ENCODE assay signal across 24 cellular contexts in genomic region chr10:119531067-119531466, GRCh38. TPM values are rescaled to one million over a fixed set of nuclear protein-coding genes. Genes with fewer than 3 reads are reported as not detected.
DNase-seq lines count a peak whose midpoint lies in the region; ATAC-seq and TF ChIP-seq lines count a peak whose summit lies in the region.
"Had no signal": no experiment of that assay in that cellular context is flagged by ENCODE, and none has a peak within 500 bp of the region (broad histone marks: within the 10 kb centered on the region; RNA-seq: fewer than 3 reads in every experiment).

No MANE protein-coding gene starts in this region.

- TF ChIP-seq CTCF in AG10803 (conservative IDR thresholded peaks at IDR 0.05; ENCODE audit: low read length), result no peak
- no peak for TF ChIP-seq CTCF in HFFc6 (IDR thresholded peaks at IDR 0.05)
- no peak for TF ChIP-seq CTCF in astrocyte of the spinal cord (IDR thresholded peaks at IDR 0.05; ENCODE audit: low read depth, low read length)
- no peak for TF ChIP-seq CTCF in natural killer cell (IDR thresholded peaks at IDR 0.05)

- H3K9me3 ChIP-seq in muscle layer of colon (ENCODE audit: low read length), result no peaks in the 10 kb centered on the region
- H3K9me3 ChIP-seq: tibial artery had no signal

- peak overlapping the region; percentile 12 for H3K27ac Mint-ChIP-seq in HFFc6
- no peak overlapping the region for H3K27ac Mint-ChIP-seq in natural killer cell
- H3K27ac Mint-ChIP-seq: activated T-helper 2 cell treated with anti-CD3 and anti-CD28 coated beads, Interferon-gamma antibody, Interleukin-2, Interleukin-4, amounts not matched to agents 10 μg/mL and 5 μg/mL and 100 μg/mL, durations not matched to agents 14 hours and 24 hours and 36 hours; mesothelial cell of epicardium; stimulated activated naive B cell treated with anti-CD40 and anti-IgM and Interleukin-4, amounts not matched to agents 10 μg/mL and 1 μg/mL and 100 μg/mL, for 72 hours; WTC11 had no signal

- H3K9me3 Mint-ChIP-seq in HFFc6, result no peaks in the 10 kb centered on the region
- H3K9me3 Mint-ChIP-seq in natural killer cell, result no peaks in the 10 kb centered on the region
- H3K9me3 Mint-ChIP-seq: activated T-helper 2 cell treated with anti-CD3 and anti-CD28 coated beads, Interferon-gamma antibody, Interleukin-2, Interleukin-4, amounts not matched to agents 10 μg/mL and 5 μg/mL and 100 μg/mL, durations not matched to agents 14 hours and 24 hours and 36 hours; mesothelial cell of epicardium; neural crest cell; stimulated activated naive B cell treated with anti-CD40 and anti-IgM and Interleukin-4, amounts not matched to agents 10 μg/mL and 1 μg/mL and 100 μg/mL, for 72 hours; WTC11 had no signal

- H3K27ac ChIP-seq in muscle layer of colon (ENCODE audit: low read depth, low read length), result peak overlapping the region; percentile 36
- H3K27ac ChIP-seq: tibial artery had no signal

- peaks cover 64% of the 10 kb centered on the region for H3K4me1 ChIP-seq in muscle layer of colon (ENCODE audit: insufficient read depth, low read length)

- no peak overlapping the region for H3K9ac ChIP-seq in muscle layer of colon (ENCODE audit: low read length)

- intact Hi-C loops in natural killer cell (cut with micrococcal nuclease), result no loop called here

- H3K36me3 Mint-ChIP-seq in HFFc6 (ENCODE audit: low read depth) (no peaks in the 10 kb centered on the region; the same call in 1 of the 2 replicates), natural killer cell (no peaks in the 10 kb centered on the region)
- H3K36me3 Mint-ChIP-seq: mesothelial cell of epicardium, WTC11 had no signal

- in situ Hi-C loops in astrocyte of the spinal cord (cut with HindIII; ENCODE audit: low sequenced_read_pairs), result no loop called here

- ATAC-seq in natural killer cell, result no peak
- ATAC-seq: left lobe of liver; stimulated activated naive B cell treated with anti-CD40 and anti-IgM and Interleukin-4, amounts not matched to agents 10 μg/mL and 1 μg/mL and 100 μg/mL, for 72 hours; WTC11 had no signal

- H3K27me3 ChIP-seq in muscle layer of colon (ENCODE audit: control insufficient read depth in 1 of 2, insufficient read depth in 2 of 2, low read length in 2 of 2), result no peaks in the 10 kb centered on the region
- H3K27me3 ChIP-seq: tibial artery had no signal

- H3K4me3 Mint-ChIP-seq in HFFc6 (no peak overlapping the region), natural killer cell (no peak overlapping the region)
- H3K4me3 Mint-ChIP-seq: mesothelial cell of epicardium; neural crest cell; stimulated activated naive B cell treated with anti-CD40 and anti-IgM and Interleukin-4, amounts not matched to agents 10 μg/mL and 1 μg/mL and 100 μg/mL, for 72 hours; WTC11 had no signal

- peaks cover 65% of the 10 kb centered on the region for H3K4me1 Mint-ChIP-seq in HFFc6 (ENCODE audit: low read depth)
- H3K4me1 Mint-ChIP-seq in natural killer cell, result peaks cover 0 to 6% of the 10 kb centered on the region in 2 donors
- H3K4me1 Mint-ChIP-seq: WTC11 had no signal

- DNase-seq in AG10803 (ENCODE audit: low read depth) (peak; percentile 80), HFFc6 (no peak), astrocyte of the spinal cord (ENCODE audit: low read depth, low spot score) (peak; percentile 51), natural killer cell (no peak), medulla oblongata (ENCODE audit: extremely low spot score) (no peak)
- no peak for DNase-seq in stimulated activated CD4-positive, alpha-beta T cell treated with anti-CD3 and anti-CD28 coated beads, Interleukin-2, amount 100 ng/mL, for 24 hours
- DNase-seq in effector CD8-positive, alpha-beta T cell (lab: John Stamatoyannopoulos, UW), result no peak
- DNase-seq: cerebellar nuclear complex; effector CD4-positive, alpha-beta T cell; HCEC 1CT; head of caudate nucleus; NCI-H1105; NCI-H2081 treated with DMSO at 0.1 percent for 48 hours; NCI-H510A treated with DMSO at 0.1 percent for 48 hours; stimulated activated CD4-positive, alpha-beta T cell treated with anti-CD3 and anti-CD28 coated beads, Interleukin-1b, Interleukin-23, amount 100 ng/mL, for 48 hours; stimulated activated naive B cell treated with anti-CD40 and anti-IgM and Interleukin-4, amounts not matched to agents 10 μg/mL and 1 μg/mL and 100 μg/mL, for 72 hours; T-helper 9 cell had no signal

- no peaks in the 10 kb centered on the region; the same call in 1 of the 2 replicates for H3K27me3 Mint-ChIP-seq in HFFc6 (ENCODE audit: insufficient read depth)
- H3K27me3 Mint-ChIP-seq in natural killer cell (ENCODE audit: low read depth in 2 of 2), result no peaks in the 10 kb centered on the region
- H3K27me3 Mint-ChIP-seq: stimulated activated naive B cell treated with anti-CD40 and anti-IgM and Interleukin-4, amounts not matched to agents 10 μg/mL and 1 μg/mL and 100 μg/mL, for 72 hours had no signal

- no peaks in the 10 kb centered on the region for H3K36me3 ChIP-seq in muscle layer of colon (ENCODE audit: insufficient read depth, low read length)
- H3K36me3 ChIP-seq: tibial artery had no signal

- H3K4me3 ChIP-seq in AG10803 (ENCODE audit: low read length) (no peak overlapping the region), astrocyte of the spinal cord (ENCODE audit: low read depth, low read length) (no peak overlapping the region), muscle layer of colon (ENCODE audit: low read depth in 1 of 2, low read length in 2 of 2) (no peak overlapping the region)
- H3K4me3 ChIP-seq: tibial artery had no signal

RNA-seq across cellular contexts. Expression of gene RGS10, which starts 11.5 kb away (rescaled TPM):
- 10 to 100 TPM; 52.6 to 76.4 (median 71.3) TPM for total RNA-seq in HFFc6 (2021; fragmentation: NEBNext Ultra II Directional; extraction: Animal tissue kit (Norgen Biotek cat#: 25700))
- total RNA-seq in natural killer cell, result 10 to 100 TPM; 13.5 to 25.7 (median 21.4) TPM

Comparison
In these comparisons a context has a peak if more than half of its experiments do, and no peak if none do; other contexts are left out.
1. DNase-seq: peak in AG10803 (single experiment) and astrocyte of the spinal cord (single experiment); none in HFFc6 (single experiment), natural killer cell (single experiment), medulla oblongata (single experiment), stimulated activated CD4-positive, alpha-beta T cell treated with anti-CD3 and anti-CD28 coated beads, Interleukin-2, amount 100 ng/mL, for 24 hours (0 of 2) and effector CD8-positive, alpha-beta T cell (single experiment).